In genomic region chr2:108448678-108449409, GRCh38 we compare ENCODE assay signal across 8 cellular contexts. TPM values are rescaled to one million over a fixed set of nuclear protein-coding genes. Genes with fewer than 3 reads are reported as not detected.
A peak's percentile ranks its signal among the peaks of the same experiment; 100 is the strongest.
DNase-seq lines count a peak whose midpoint lies in the region; ATAC-seq and TF ChIP-seq lines count a peak whose summit lies in the region.

A gene with protein sequence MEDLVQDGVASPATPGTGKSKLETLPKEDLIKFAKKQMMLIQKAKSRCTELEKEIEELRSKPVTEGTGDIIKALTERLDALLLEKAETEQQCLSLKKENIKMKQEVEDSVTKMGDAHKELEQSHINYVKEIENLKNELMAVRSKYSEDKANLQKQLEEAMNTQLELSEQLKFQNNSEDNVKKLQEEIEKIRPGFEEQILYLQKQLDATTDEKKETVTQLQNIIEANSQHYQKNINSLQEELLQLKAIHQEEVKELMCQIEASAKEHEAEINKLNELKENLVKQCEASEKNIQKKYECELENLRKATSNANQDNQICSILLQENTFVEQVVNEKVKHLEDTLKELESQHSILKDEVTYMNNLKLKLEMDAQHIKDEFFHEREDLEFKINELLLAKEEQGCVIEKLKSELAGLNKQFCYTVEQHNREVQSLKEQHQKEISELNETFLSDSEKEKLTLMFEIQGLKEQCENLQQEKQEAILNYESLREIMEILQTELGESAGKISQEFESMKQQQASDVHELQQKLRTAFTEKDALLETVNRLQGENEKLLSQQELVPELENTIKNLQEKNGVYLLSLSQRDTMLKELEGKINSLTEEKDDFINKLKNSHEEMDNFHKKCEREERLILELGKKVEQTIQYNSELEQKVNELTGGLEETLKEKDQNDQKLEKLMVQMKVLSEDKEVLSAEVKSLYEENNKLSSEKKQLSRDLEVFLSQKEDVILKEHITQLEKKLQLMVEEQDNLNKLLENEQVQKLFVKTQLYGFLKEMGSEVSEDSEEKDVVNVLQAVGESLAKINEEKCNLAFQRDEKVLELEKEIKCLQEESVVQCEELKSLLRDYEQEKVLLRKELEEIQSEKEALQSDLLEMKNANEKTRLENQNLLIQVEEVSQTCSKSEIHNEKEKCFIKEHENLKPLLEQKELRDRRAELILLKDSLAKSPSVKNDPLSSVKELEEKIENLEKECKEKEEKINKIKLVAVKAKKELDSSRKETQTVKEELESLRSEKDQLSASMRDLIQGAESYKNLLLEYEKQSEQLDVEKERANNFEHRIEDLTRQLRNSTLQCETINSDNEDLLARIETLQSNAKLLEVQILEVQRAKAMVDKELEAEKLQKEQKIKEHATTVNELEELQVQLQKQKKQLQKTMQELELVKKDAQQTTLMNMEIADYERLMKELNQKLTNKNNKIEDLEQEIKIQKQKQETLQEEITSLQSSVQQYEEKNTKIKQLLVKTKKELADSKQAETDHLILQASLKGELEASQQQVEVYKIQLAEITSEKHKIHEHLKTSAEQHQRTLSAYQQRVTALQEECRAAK (N-terminal part only) (plus strand): TSS chr2:108449206. CDS start chr2:108449275, 69 bp downstream.

- DNase-seq in DMS153 treated with DMSO at 0.1 percent for 48 hours (lab: John Stamatoyannopoulos, UW; ENCODE audit: unreplicated experiment) (peak; percentile 86), OCI-M2 (lab: John Stamatoyannopoulos, UW; ENCODE audit: unreplicated experiment) (peak; percentile 55), activated T-cell treated with anti-CD3 and anti-CD28 coated beads for 24 hours (ENCODE audit: low read depth) (peak; percentile 94), epithelial cell of proximal tubule (ENCODE audit: low read depth) (peak; percentile 42), mucosa of gallbladder (ENCODE audit: low spot score) (peak; percentile 97)
- peak; percentile 92 for DNase-seq in stimulated activated CD8-positive, alpha-beta memory T cell treated with anti-CD3 and anti-CD28 coated beads, Interleukin-4, amount 100 ng/mL, for 24 hours (ENCODE audit: low read depth)

- TF ChIP-seq CTCF in epithelial cell of proximal tubule (conservative IDR thresholded peaks at IDR 0.05; ENCODE audit: low read depth, low read length), result no peak

- peak; percentile 98 for ATAC-seq in GM21619 (IDR thresholded peaks at IDR 0.05; ENCODE audit: unreplicated experiment)

- TF ChIP-seq EP300 in Ishikawa (IDR thresholded peaks at IDR 0.05; ENCODE audit: borderline replicate concordance), result peak; percentile 9; the same call in 1 of the 2 replicates

- TF ChIP-seq RAD21 in Ishikawa (IDR thresholded peaks at IDR 0.05; ENCODE audit: low read depth), result no peak

- peak within 1 kb of the TSS; percentile 93 for H3K4me3 ChIP-seq in epithelial cell of proximal tubule (ENCODE audit: low read depth, low read length)

TF ChIP-seq in Ishikawa, 13 proteins besides CTCF, POLR2A, EP300 and RAD21:
- TF ChIP-seq, protein P1, sequence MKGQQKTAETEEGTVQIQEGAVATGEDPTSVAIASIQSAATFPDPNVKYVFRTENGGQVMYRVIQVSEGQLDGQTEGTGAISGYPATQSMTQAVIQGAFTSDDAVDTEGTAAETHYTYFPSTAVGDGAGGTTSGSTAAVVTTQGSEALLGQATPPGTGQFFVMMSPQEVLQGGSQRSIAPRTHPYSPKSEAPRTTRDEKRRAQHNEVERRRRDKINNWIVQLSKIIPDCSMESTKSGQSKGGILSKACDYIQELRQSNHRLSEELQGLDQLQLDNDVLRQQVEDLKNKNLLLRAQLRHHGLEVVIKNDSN (IDR thresholded peaks at IDR 0.05), result no peak; the same call in 1 of the 2 replicates
- TF ChIP-seq CREB1 (IDR thresholded peaks at IDR 0.05; ENCODE audit: low read depth) (peak; percentile 82), ZBTB7A (IDR thresholded peaks at IDR 0.05; ENCODE audit: low read depth) (peak; percentile 47; the same call in 1 of the 2 replicates), EGR1 (IDR thresholded peaks at IDR 0.05) (peak; percentile 60), NFIC (IDR thresholded peaks at IDR 0.05) (no peak), TAF1 (IDR thresholded peaks at IDR 0.05; ENCODE audit: low read depth) (peak; percentile 67), YY1 (IDR thresholded peaks at IDR 0.05; ENCODE audit: low read depth) (peak; percentile 65), TCF12 (IDR thresholded peaks at IDR 0.05; ENCODE audit: low read depth) (peak; percentile 43; the same call in 1 of the 2 replicates), TEAD4 (IDR thresholded peaks at IDR 0.05) (0 out of 2 replicates have a peak, but pooled peaks have one; percentile 5)
- TF ChIP-seq, protein P2, sequence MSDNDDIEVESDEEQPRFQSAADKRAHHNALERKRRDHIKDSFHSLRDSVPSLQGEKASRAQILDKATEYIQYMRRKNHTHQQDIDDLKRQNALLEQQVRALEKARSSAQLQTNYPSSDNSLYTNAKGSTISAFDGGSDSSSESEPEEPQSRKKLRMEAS (IDR thresholded peaks at IDR 0.05), result peak; percentile 31; the same call in 1 of the 2 replicates

RNA-seq across cellular contexts. Expression of the gene that starts here (rescaled TPM):
- 11.4 and 25.8 TPM in 2 replicates for total RNA-seq in epithelial cell of proximal tubule
- total RNA-seq in mucosa of gallbladder, result 85.7 TPM

Comparison
In these comparisons a context has a peak if more than half of its experiments do, and no peak if none do; other contexts are left out.
1. Peak in every context shown above with its lines: DNase-seq, ATAC-seq and H3K4me3 ChIP-seq.
2. DNase-seq: peak in every context shown above with its lines; median percentile 97 in mucosa of gallbladder; 94 in activated T-cell treated with anti-CD3 and anti-CD28 coated beads for 24 hours; 92 in stimulated activated CD8-positive, alpha-beta memory T cell treated with anti-CD3 and anti-CD28 coated beads, Interleukin-4, amount 100 ng/mL, for 24 hours; 86 in DMS153 treated with DMSO at 0.1 percent for 48 hours; 55 in OCI-M2; 42 in epithelial cell of proximal tubule.